8 cellular contexts compared by ENCODE assay signal in genomic region chr1:150979007-150979722, GRCh38. TPM values are rescaled to one million over a fixed set of nuclear protein-coding genes. Genes with fewer than 3 reads are reported as not detected.
DNase-seq lines count a peak whose midpoint lies in the region; ATAC-seq and TF ChIP-seq lines count a peak whose summit lies in the region.

No MANE protein-coding gene starts in this region.

- peaks cover 0 to 15% (median 0%) of the 10 kb centered on the region in 3 experiments for H3K27me3 ChIP-seq in neuronal stem cell (ENCODE audit: control insufficient read depth in 3 of 3, insufficient read depth in 3 of 3, low read depth in 1 of 3, low read length in 3 of 3)

- no peaks in the 10 kb centered on the region for H3K27me3 Mint-ChIP-seq in activated T-helper 1 cell treated with anti-CD3 and anti-CD28 coated beads, Interleukin-12 subunit alpha, Interleukin-12 subunit beta, Interleukin-2, Interleukin-4 antibody, amounts not matched to agents 30 ng/mL and 10 ng/mL and 1 ng/mL, durations not matched to agents 14 hours and 24 hours and 36 hours (ENCODE audit: insufficient read depth)
- H3K27me3 Mint-ChIP-seq in stimulated activated naive CD8-positive, alpha-beta T cell treated with anti-CD3 and anti-CD28 coated beads, Interleukin-15, amount 100 ng/mL, for 72 hours: no peaks in the 10 kb centered on the region

- H3K36me3 Mint-ChIP-seq in activated T-helper 1 cell treated with anti-CD3 and anti-CD28 coated beads, Interleukin-12 subunit alpha, Interleukin-12 subunit beta, Interleukin-2, Interleukin-4 antibody, amounts not matched to agents 30 ng/mL and 10 ng/mL and 1 ng/mL, durations not matched to agents 14 hours and 24 hours and 36 hours (ENCODE audit: low read depth): no peaks in the 10 kb centered on the region

- DNase-seq in AG04449 (ENCODE audit: low read depth, low spot score) (peak; percentile 26), LHCN-M2 (ENCODE audit: low read depth) (peak; percentile 83), RWPE1 (ENCODE audit: low spot score) (peak; percentile 89), fibroblast of the aortic adventitia (ENCODE audit: low read depth) (peak; percentile 93), neuronal stem cell (ENCODE audit: low spot score) (peak; percentile 93)
- DNase-seq in activated T-helper 1 cell treated with anti-CD3 and anti-CD28 coated beads, Interleukin-12 subunit alpha, Interleukin-12 subunit beta, Interleukin-2, Interleukin-4 antibody, amounts not matched to agents 30 ng/mL and 10 ng/mL and 1 ng/mL, durations not matched to agents 14 hours and 24 hours and 36 hours (ENCODE audit: low spot score): peak; percentile 80
- DNase-seq in stimulated activated naive CD8-positive, alpha-beta T cell treated with anti-CD3 and anti-CD28 coated beads, Interleukin-15, amount 100 ng/mL, for 72 hours: peak; percentile 85 to 87

- H3K4me1 Mint-ChIP-seq in activated T-helper 1 cell treated with anti-CD3 and anti-CD28 coated beads, Interleukin-12 subunit alpha, Interleukin-12 subunit beta, Interleukin-2, Interleukin-4 antibody, amounts not matched to agents 30 ng/mL and 10 ng/mL and 1 ng/mL, durations not matched to agents 14 hours and 24 hours and 36 hours (ENCODE audit: low read depth): peaks cover 32% of the 10 kb centered on the region
- peaks cover 46% of the 10 kb centered on the region for H3K4me1 Mint-ChIP-seq in stimulated activated naive CD8-positive, alpha-beta T cell treated with anti-CD3 and anti-CD28 coated beads, Interleukin-15, amount 100 ng/mL, for 72 hours

- no peak overlapping the region for H4K91ac ChIP-seq in neuronal stem cell (ENCODE audit: low read depth, low read length, poor library complexity)

- CTCF ChIA-PET in AG04449 (lab: Yijun Ruan, JAX): interaction anchor here (0.6 to 19.7 kb wide), 12 partner anchors 9 to 415 kb away, joined by 3 to 551 read pairs (median 4); partner anchors contain the start of gene MINDY1
- CTCF ChIA-PET in RWPE1 (lab: Yijun Ruan, JAX): interaction anchor here (0.5 to 1.4 kb wide), 3 partner anchors 16 to 134 kb away, joined by 3 to 5 read pairs (median 3); no protein-coding TSS in a partner anchor

- peak overlapping the region; percentile 86 for H2AFZ ChIP-seq in neuronal stem cell (ENCODE audit: low read length)

- H3K79me1 ChIP-seq in neuronal stem cell (ENCODE audit: low read depth, low read length): no peaks in the 10 kb centered on the region

- H2BK5ac ChIP-seq in neuronal stem cell (ENCODE audit: low read length): peak overlapping the region; percentile 87

- H2BK12ac ChIP-seq in neuronal stem cell (ENCODE audit: low read length): no peak overlapping the region

- no peaks in the 10 kb centered on the region for H3K36me3 ChIP-seq in neuronal stem cell (replicated peaks in 1 of 2; ENCODE audit: control insufficient read depth in 2 of 2, insufficient read depth in 2 of 2, low read length in 2 of 2)

- peak overlapping the region; percentile 98 for H2BK15ac ChIP-seq in neuronal stem cell (ENCODE audit: low read length)

- WGBS in neuronal stem cell (ENCODE audit: extremely low coverage in 2 of 2, insufficient read length in 2 of 2, insufficient replicate concordance in 1 of 2), 2 donors: no CpG with 5 or more reads among the region's 19 CpGs

- intact Hi-C loops in activated T-helper 1 cell treated with anti-CD3 and anti-CD28 coated beads, Interleukin-12 subunit alpha, Interleukin-12 subunit beta, Interleukin-2, Interleukin-4 antibody, amounts not matched to agents 30 ng/mL and 10 ng/mL and 1 ng/mL, durations not matched to agents 14 hours and 24 hours and 36 hours (cut with micrococcal nuclease): loop anchor here (1.0 to 5.0 kb wide), 10 partner anchors 17 to 724 kb away; partner anchors contain the start of genes ARNT, ENSA, GOLPH3L and MINDY1

- H3K4ac ChIP-seq in neuronal stem cell (ENCODE audit: low read length): no peak overlapping the region

- no peak overlapping the region for H3K4me3 Mint-ChIP-seq in activated T-helper 1 cell treated with anti-CD3 and anti-CD28 coated beads, Interleukin-12 subunit alpha, Interleukin-12 subunit beta, Interleukin-2, Interleukin-4 antibody, amounts not matched to agents 30 ng/mL and 10 ng/mL and 1 ng/mL, durations not matched to agents 14 hours and 24 hours and 36 hours
- H3K4me3 Mint-ChIP-seq in stimulated activated naive CD8-positive, alpha-beta T cell treated with anti-CD3 and anti-CD28 coated beads, Interleukin-15, amount 100 ng/mL, for 72 hours: peak overlapping the region; percentile 55 to 77

- H3K14ac ChIP-seq in neuronal stem cell (ENCODE audit: low read length): no peak overlapping the region

- H3K23ac ChIP-seq in neuronal stem cell (ENCODE audit: low read depth, low read length, poor library complexity): no peak overlapping the region

- H3K9me3 Mint-ChIP-seq in activated T-helper 1 cell treated with anti-CD3 and anti-CD28 coated beads, Interleukin-12 subunit alpha, Interleukin-12 subunit beta, Interleukin-2, Interleukin-4 antibody, amounts not matched to agents 30 ng/mL and 10 ng/mL and 1 ng/mL, durations not matched to agents 14 hours and 24 hours and 36 hours: no peaks in the 10 kb centered on the region
- H3K9me3 Mint-ChIP-seq in stimulated activated naive CD8-positive, alpha-beta T cell treated with anti-CD3 and anti-CD28 coated beads, Interleukin-15, amount 100 ng/mL, for 72 hours: no peaks in the 10 kb centered on the region

- no peak overlapping the region for H3K27ac Mint-ChIP-seq in activated T-helper 1 cell treated with anti-CD3 and anti-CD28 coated beads, Interleukin-12 subunit alpha, Interleukin-12 subunit beta, Interleukin-2, Interleukin-4 antibody, amounts not matched to agents 30 ng/mL and 10 ng/mL and 1 ng/mL, durations not matched to agents 14 hours and 24 hours and 36 hours
- peak overlapping the region in 1 of 2 donors; percentile 25 for H3K27ac Mint-ChIP-seq in stimulated activated naive CD8-positive, alpha-beta T cell treated with anti-CD3 and anti-CD28 coated beads, Interleukin-15, amount 100 ng/mL, for 72 hours

- peak overlapping the region; percentile 91 for H3K27ac ChIP-seq in RWPE1
- H3K27ac ChIP-seq in neuronal stem cell (replicated peaks; ENCODE audit: low read length): no peak overlapping the region

- H3K18ac ChIP-seq in neuronal stem cell (ENCODE audit: low read length): peak overlapping the region; percentile 91

- peaks cover 0 to 5% of the 10 kb centered on the region in 2 donors for H3K9me3 ChIP-seq in neuronal stem cell (replicated peaks in 1 of 2; ENCODE audit: control insufficient read depth in 2 of 2, insufficient read depth in 1 of 2, low read depth in 1 of 2, low read length in 2 of 2)

- H3K4me2 ChIP-seq in neuronal stem cell (ENCODE audit: insufficient read depth, low read length, poor library complexity, severe bottlenecking): no peak overlapping the region

- H3K9ac ChIP-seq in neuronal stem cell (ENCODE audit: low read depth, low read length, poor library complexity): peak overlapping the region; percentile 36

- TF ChIP-seq CTCF in AG04449 (IDR thresholded peaks at IDR 0.05; ENCODE audit: insufficient read depth, low read length, missing control alignments) (peak; percentile 100), RWPE1 (conservative IDR thresholded peaks at IDR 0.05; ENCODE audit: low read depth) (peak; percentile 99), fibroblast of the aortic adventitia (IDR thresholded peaks at IDR 0.05; ENCODE audit: insufficient read depth, low read length) (peak; percentile 100)

- POLR2A ChIA-PET in AG04449 (lab: Yijun Ruan, JAX) (no interaction called here), RWPE1 (lab: Yijun Ruan, JAX; ENCODE audit: low non-redundant PET) (no interaction called here)

- H3K4me1 ChIP-seq in neuronal stem cell (ENCODE audit: control insufficient read depth in 2 of 2, insufficient read depth in 1 of 2, low read depth in 1 of 2, low read length in 2 of 2): peaks cover 11 to 22% of the 10 kb centered on the region in 2 donors

- no peak overlapping the region for H2AK5ac ChIP-seq in neuronal stem cell (ENCODE audit: low read depth, low read length)

- H2BK120ac ChIP-seq in neuronal stem cell (ENCODE audit: low read depth, low read length): peak overlapping the region; percentile 97

- peak overlapping the region; percentile 29 for H4K8ac ChIP-seq in neuronal stem cell (ENCODE audit: low read depth, low read length)

- H3K4me3 ChIP-seq in AG04449 (ENCODE audit: low read depth, low read length) (no peak overlapping the region), fibroblast of the aortic adventitia (ENCODE audit: low read depth, low read length) (no peak overlapping the region), neuronal stem cell (ENCODE audit: low read length in 2 of 2) (no peak overlapping the region)

- peak; percentile 44 for ATAC-seq in GM19023 (IDR thresholded peaks at IDR 0.05; ENCODE audit: unreplicated experiment)
- peak; percentile 66 for ATAC-seq in stimulated activated naive CD8-positive, alpha-beta T cell treated with anti-CD3 and anti-CD28 coated beads, Interleukin-15, amount 100 ng/mL, for 72 hours

RNA-seq across cellular contexts. Expression of gene ANXA9, which starts 2.9 kb away (rescaled TPM):
- total RNA-seq in LHCN-M2 (2014; rRNA removed) (not detected in 2 replicates), fibroblast of the aortic adventitia (ENCODE audit: low replicate concordance) (0.09 and 0.49 TPM in 2 replicates)
- polyA plus RNA-seq in LHCN-M2 (2012): 0.33 TPM
- not detected in 2 replicates for total RNA-seq in activated T-helper 1 cell treated with anti-CD3 and anti-CD28 coated beads, Interleukin-12 subunit alpha, Interleukin-12 subunit beta, Interleukin-2, Interleukin-4 antibody, amounts not matched to agents 30 ng/mL and 10 ng/mL and 1 ng/mL, durations not matched to agents 14 hours and 24 hours and 36 hours
- polyA plus RNA-seq in neuronal stem cell (2013, experiment 1 of 2): 0.39 TPM
- polyA plus RNA-seq in neuronal stem cell (2013, experiment 2 of 2): 0.57 TPM

RNA-seq across cellular contexts. Expression of gene CERS2, which starts 4.5 kb away (rescaled TPM):
- total RNA-seq in LHCN-M2 (2014; rRNA removed) (197 and 219 TPM in 2 replicates), fibroblast of the aortic adventitia (ENCODE audit: low replicate concordance) (26.1 and 138 TPM in 2 replicates)
- polyA plus RNA-seq in LHCN-M2 (2012): 164 TPM
- 188 and 191 TPM in 2 replicates for total RNA-seq in activated T-helper 1 cell treated with anti-CD3 and anti-CD28 coated beads, Interleukin-12 subunit alpha, Interleukin-12 subunit beta, Interleukin-2, Interleukin-4 antibody, amounts not matched to agents 30 ng/mL and 10 ng/mL and 1 ng/mL, durations not matched to agents 14 hours and 24 hours and 36 hours
- polyA plus RNA-seq in neuronal stem cell (2013, experiment 1 of 2): 162 TPM
- 165 TPM for polyA plus RNA-seq in neuronal stem cell (2013, experiment 2 of 2)

RNA-seq across cellular contexts. Expression of gene MINDY1, which starts 27.5 kb away (rescaled TPM):
- total RNA-seq in LHCN-M2 (2014; rRNA removed) (3.8 and 9.2 TPM in 2 replicates), fibroblast of the aortic adventitia (ENCODE audit: low replicate concordance) (10.9 and 16.4 TPM in 2 replicates)
- 5.4 TPM for polyA plus RNA-seq in LHCN-M2 (2012)
- 12.0 and 13.4 TPM in 2 replicates for total RNA-seq in activated T-helper 1 cell treated with anti-CD3 and anti-CD28 coated beads, Interleukin-12 subunit alpha, Interleukin-12 subunit beta, Interleukin-2, Interleukin-4 antibody, amounts not matched to agents 30 ng/mL and 10 ng/mL and 1 ng/mL, durations not matched to agents 14 hours and 24 hours and 36 hours
- polyA plus RNA-seq in neuronal stem cell (2013, experiment 1 of 2): 11.7 TPM
- 11.9 TPM for polyA plus RNA-seq in neuronal stem cell (2013, experiment 2 of 2)

RNA-seq across cellular contexts. Expression of gene PRUNE1, which starts 29.1 kb away (rescaled TPM):
- total RNA-seq in LHCN-M2 (2014; rRNA removed) (7.6 and 9.1 TPM in 2 replicates), fibroblast of the aortic adventitia (ENCODE audit: low replicate concordance) (3.4 and 10.8 TPM in 2 replicates)
- polyA plus RNA-seq in LHCN-M2 (2012): 7.2 TPM
- total RNA-seq in activated T-helper 1 cell treated with anti-CD3 and anti-CD28 coated beads, Interleukin-12 subunit alpha, Interleukin-12 subunit beta, Interleukin-2, Interleukin-4 antibody, amounts not matched to agents 30 ng/mL and 10 ng/mL and 1 ng/mL, durations not matched to agents 14 hours and 24 hours and 36 hours: 15.0 and 15.4 TPM in 2 replicates
- 28.6 TPM for polyA plus RNA-seq in neuronal stem cell (2013, experiment 1 of 2)
- 28.5 TPM for polyA plus RNA-seq in neuronal stem cell (2013, experiment 2 of 2)

RNA-seq across cellular contexts. Expression of gene SETDB1, which starts 53.0 kb away (rescaled TPM):
- total RNA-seq in LHCN-M2 (2014; rRNA removed) (18.1 and 25.6 TPM in 2 replicates), fibroblast of the aortic adventitia (ENCODE audit: low replicate concordance) (30.7 and 43.0 TPM in 2 replicates)
- polyA plus RNA-seq in LHCN-M2 (2012): 16.9 TPM
- total RNA-seq in activated T-helper 1 cell treated with anti-CD3 and anti-CD28 coated beads, Interleukin-12 subunit alpha, Interleukin-12 subunit beta, Interleukin-2, Interleukin-4 antibody, amounts not matched to agents 30 ng/mL and 10 ng/mL and 1 ng/mL, durations not matched to agents 14 hours and 24 hours and 36 hours: 60.6 and 63.7 TPM in 2 replicates
- 27.9 TPM for polyA plus RNA-seq in neuronal stem cell (2013, experiment 1 of 2)
- polyA plus RNA-seq in neuronal stem cell (2013, experiment 2 of 2): 26.8 TPM

Comparison
In these comparisons a context has a peak if more than half of its experiments do, and no peak if none do; other contexts are left out.
1. DNase-seq: peak in every context shown above with its lines; median percentile 93 in fibroblast of the aortic adventitia; 93 in neuronal stem cell; 89 in RWPE1; 86 in stimulated activated naive CD8-positive, alpha-beta T cell treated with anti-CD3 and anti-CD28 coated beads, Interleukin-15, amount 100 ng/mL, for 72 hours; 83 in LHCN-M2; 80 in activated T-helper 1 cell treated with anti-CD3 and anti-CD28 coated beads, Interleukin-12 subunit alpha, Interleukin-12 subunit beta, Interleukin-2, Interleukin-4 antibody, amounts not matched to agents 30 ng/mL and 10 ng/mL and 1 ng/mL, durations not matched to agents 14 hours and 24 hours and 36 hours; 26 in AG04449.